8 cellular contexts compared by ENCODE assay signal in genomic region chr7:518630-519428, GRCh38. TPM values are rescaled to one million over a fixed set of nuclear protein-coding genes. Genes with fewer than 3 reads are reported as not detected.
DNase-seq lines count a peak whose midpoint lies in the region; ATAC-seq and TF ChIP-seq lines count a peak whose summit lies in the region.

No MANE protein-coding gene starts in this region.

- peaks cover 50% of the 10 kb centered on the region for H4K20me1 ChIP-seq in DND-41 (ENCODE audit: insufficient read depth, low read length)

- H3K27me3 ChIP-seq in DND-41 (ENCODE audit: insufficient read depth, low read length, poor library complexity) (peaks cover 21% of the 10 kb centered on the region), ectodermal cell (ENCODE audit: control insufficient read depth, insufficient read depth, low read length, poor library complexity, severe bottlenecking) (peaks cover 82% of the 10 kb centered on the region), liver (ENCODE audit: control insufficient read depth in 4 of 4, insufficient read depth in 4 of 4, low read length in 3 of 4) (peaks cover 0 to 3% (median under 1%) of the 10 kb centered on the region in 4 donors)

- H3K79me2 ChIP-seq in DND-41 (ENCODE audit: insufficient read depth, low read length) = peaks cover 53% of the 10 kb centered on the region

- H2AFZ ChIP-seq in DND-41 (ENCODE audit: low read depth, low read length) = peak overlapping the region; percentile 76

- peak overlapping the region; percentile 95 for H3K4me2 ChIP-seq in DND-41 (ENCODE audit: insufficient read depth, low read length)

- CTCF ChIA-PET in GM10248 (lab: Yijun Ruan, JAX) = no interaction called here

- H3K36me3 ChIP-seq in DND-41 (ENCODE audit: insufficient read depth, low read length) (peaks cover 15% of the 10 kb centered on the region), ectodermal cell (ENCODE audit: control insufficient read depth, insufficient read depth, low read length) (no peaks in the 10 kb centered on the region), liver (ENCODE audit: control insufficient read depth in 4 of 4, insufficient read depth in 3 of 4, low read depth in 1 of 4, low read length in 3 of 4) (no peaks in the 10 kb centered on the region)

- TF ChIP-seq RAD21 in Ishikawa (IDR thresholded peaks at IDR 0.05; ENCODE audit: low read depth) (0 out of 2 replicates have a peak, but pooled peaks have one; percentile 0), liver (IDR thresholded peaks at IDR 0.05) (no peak)

- peak; percentile 85 for DNase-seq in DND-41
- peak; percentile 37 to 43 for DNase-seq in stimulated activated CD4-positive, alpha-beta T cell treated with anti-CD3 and anti-CD28 coated beads, Interleukin-2, amount 100 ng/mL, for 48 hours
- DNase-seq in GM10248 (ENCODE audit: extremely low spot score) = no peak

- ATAC-seq in DND-41 (ENCODE audit: insufficient read depth, low read depth) (peak; percentile 72), GM19035 (IDR thresholded peaks at IDR 0.05; ENCODE audit: unreplicated experiment) (no peak)

- H3K9me3 ChIP-seq in DND-41 (ENCODE audit: insufficient read depth, low read length, severe bottlenecking) = no peaks in the 10 kb centered on the region
- H3K9me3 ChIP-seq in ectodermal cell (ENCODE audit: control insufficient read depth, low read length) = no peaks in the 10 kb centered on the region
- no peaks in the 10 kb centered on the region for H3K9me3 ChIP-seq in liver (ENCODE audit: control insufficient read depth in 4 of 4, low read length in 3 of 4)

- TF ChIP-seq EP300 in Ishikawa (IDR thresholded peaks at IDR 0.05; ENCODE audit: borderline replicate concordance) = no peak; the same call in 1 of the 2 replicates

- H3K9ac ChIP-seq in DND-41 (ENCODE audit: low read depth, low read length) (peak overlapping the region; percentile 92), liver (ENCODE audit: low read depth in 1 of 2, low read length in 2 of 2) (no peak overlapping the region)

- WGBS in ectodermal cell, 2 experiments = 0 to 1% methylated on average over 84 of the region's 84 CpGs
- WGBS in liver = 1% methylated on average over 84 of the region's 84 CpGs

- H3K4me1 ChIP-seq in DND-41 (ENCODE audit: insufficient read depth, low read length) = peaks cover 56% of the 10 kb centered on the region
- H3K4me1 ChIP-seq in ectodermal cell (ENCODE audit: control insufficient read depth, insufficient read depth, low read length) = peaks cover 28% of the 10 kb centered on the region
- H3K4me1 ChIP-seq in liver (ENCODE audit: control insufficient read depth in 4 of 4, insufficient read depth in 4 of 4, low read length in 3 of 4) = peaks cover 9 to 37% (median 20%) of the 10 kb centered on the region in 4 donors

- TF ChIP-seq CTCF in DND-41 (IDR thresholded peaks at IDR 0.05; ENCODE audit: borderline replicate concordance, extremely low read depth, low read length, poor library complexity, severe bottlenecking) (peak; percentile 4), VCaP (conservative IDR thresholded peaks at IDR 0.05) (peak; percentile 18), liver (IDR thresholded peaks at IDR 0.05; ENCODE audit: low read depth, low read length, missing input control) (no peak), GM10248 (IDR thresholded peaks at IDR 0.05; ENCODE audit: control extremely low read depth, extremely low read depth, low read depth, missing control alignments) (no peak)

- POLR2A ChIA-PET in GM10248 (lab: Yijun Ruan, JAX) = no interaction called here

- H3K4me3 ChIP-seq in DND-41 (ENCODE audit: low read depth in 1 of 2, low read length in 2 of 2) (peak overlapping the region; percentile 98 to 100), ectodermal cell (ENCODE audit: insufficient read depth, low read depth, low read length) (peak overlapping the region; percentile 49), liver (ENCODE audit: low read depth in 1 of 3, low read length in 3 of 3) (peak overlapping the region in 2 of 3 donors; percentile 52 to 68)

- H3K27ac ChIP-seq in DND-41 (ENCODE audit: low read length) = peak overlapping the region; percentile 82
- H3K27ac ChIP-seq in VCaP = peak overlapping the region; percentile 94
- no peak overlapping the region for H3K27ac ChIP-seq in ectodermal cell (ENCODE audit: insufficient read depth, low read depth, low read length, poor library complexity, severe bottlenecking)
- peak overlapping the region; percentile 81 to 82 for H3K27ac ChIP-seq in liver (ENCODE audit: low read depth in 1 of 2, low read length in 2 of 2)

TF ChIP-seq in Ishikawa, 13 proteins besides CTCF, POLR2A, EP300 and RAD21:
- TF ChIP-seq EGR1 (IDR thresholded peaks at IDR 0.05) = peak; percentile 36; the same call in 1 of the 2 replicates
- TF ChIP-seq ZBTB7A (IDR thresholded peaks at IDR 0.05; ENCODE audit: low read depth) = 0 out of 2 replicates have a peak, but pooled peaks have one; percentile 6
- peak; percentile 64; the same call in 1 of the 2 replicates for TF ChIP-seq TAF1 (IDR thresholded peaks at IDR 0.05; ENCODE audit: low read depth)
- TF ChIP-seq CEBPB (IDR thresholded peaks at IDR 0.05) = no peak
- TF ChIP-seq MAX (IDR thresholded peaks at IDR 0.05) = 0 out of 2 replicates have a peak, but pooled peaks have one; percentile 31
- peak; percentile 56 for TF ChIP-seq NFIC (IDR thresholded peaks at IDR 0.05)

TF ChIP-seq in liver, 16 proteins besides CTCF, POLR2A, EP300 and RAD21:
- no peak for TF ChIP-seq GABPA (IDR thresholded peaks at IDR 0.05 in 1 of 2, conservative IDR thresholded peaks at IDR 0.05 in 1 of 2)
- TF ChIP-seq, protein P1, sequence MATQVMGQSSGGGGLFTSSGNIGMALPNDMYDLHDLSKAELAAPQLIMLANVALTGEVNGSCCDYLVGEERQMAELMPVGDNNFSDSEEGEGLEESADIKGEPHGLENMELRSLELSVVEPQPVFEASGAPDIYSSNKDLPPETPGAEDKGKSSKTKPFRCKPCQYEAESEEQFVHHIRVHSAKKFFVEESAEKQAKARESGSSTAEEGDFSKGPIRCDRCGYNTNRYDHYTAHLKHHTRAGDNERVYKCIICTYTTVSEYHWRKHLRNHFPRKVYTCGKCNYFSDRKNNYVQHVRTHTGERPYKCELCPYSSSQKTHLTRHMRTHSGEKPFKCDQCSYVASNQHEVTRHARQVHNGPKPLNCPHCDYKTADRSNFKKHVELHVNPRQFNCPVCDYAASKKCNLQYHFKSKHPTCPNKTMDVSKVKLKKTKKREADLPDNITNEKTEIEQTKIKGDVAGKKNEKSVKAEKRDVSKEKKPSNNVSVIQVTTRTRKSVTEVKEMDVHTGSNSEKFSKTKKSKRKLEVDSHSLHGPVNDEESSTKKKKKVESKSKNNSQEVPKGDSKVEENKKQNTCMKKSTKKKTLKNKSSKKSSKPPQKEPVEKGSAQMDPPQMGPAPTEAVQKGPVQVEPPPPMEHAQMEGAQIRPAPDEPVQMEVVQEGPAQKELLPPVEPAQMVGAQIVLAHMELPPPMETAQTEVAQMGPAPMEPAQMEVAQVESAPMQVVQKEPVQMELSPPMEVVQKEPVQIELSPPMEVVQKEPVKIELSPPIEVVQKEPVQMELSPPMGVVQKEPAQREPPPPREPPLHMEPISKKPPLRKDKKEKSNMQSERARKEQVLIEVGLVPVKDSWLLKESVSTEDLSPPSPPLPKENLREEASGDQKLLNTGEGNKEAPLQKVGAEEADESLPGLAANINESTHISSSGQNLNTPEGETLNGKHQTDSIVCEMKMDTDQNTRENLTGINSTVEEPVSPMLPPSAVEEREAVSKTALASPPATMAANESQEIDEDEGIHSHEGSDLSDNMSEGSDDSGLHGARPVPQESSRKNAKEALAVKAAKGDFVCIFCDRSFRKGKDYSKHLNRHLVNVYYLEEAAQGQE (IDR thresholded peaks at IDR 0.05) = peak; percentile 28
- no peak for TF ChIP-seq RXRA (IDR thresholded peaks at IDR 0.05)
TF ChIP-seq in liver: peak in this region for 1.

RNA-seq across cellular contexts. Expression of gene PDGFA, which starts 0.8 kb away (rescaled TPM):
- polyA plus RNA-seq in ectodermal cell (2013, experiment 1 of 4) = 8.1 TPM
- 11.6 TPM for polyA plus RNA-seq in ectodermal cell (2013, experiment 2 of 4)
- polyA plus RNA-seq in ectodermal cell (2013, experiment 3 of 4) = 8.5 TPM
- polyA plus RNA-seq in ectodermal cell (2013, experiment 4 of 4) = 8.6 TPM
- total RNA-seq in liver = 1 to 10 TPM; 2.0 to 5.1 TPM
- 1 to 10 TPM; 1.4 to 2.1 TPM for polyA plus RNA-seq in liver

Comparison
In these comparisons a context has a peak if more than half of its experiments do, and no peak if none do; other contexts are left out.
1. H3K4me3 ChIP-seq: peak in every context shown above with its lines; median percentile 99 in DND-41; 60 in liver; 49 in ectodermal cell.
2. CTCF ChIP-seq: peak in DND-41 (single experiment) and VCaP (single experiment); none in liver (single experiment) and GM10248 (single experiment).